ENCODE assay signal across 9 cellular contexts in genomic region chr3:50515565-50516047, GRCh38. TPM values are rescaled to one million over a fixed set of nuclear protein-coding genes. Genes with fewer than 3 reads are reported as not detected.
DNase-seq lines count a peak whose midpoint lies in the region; ATAC-seq and TF ChIP-seq lines count a peak whose summit lies in the region.
"Had no signal": no experiment of that assay in that cellular context is flagged by ENCODE, and none has a peak within 500 bp of the region (broad histone marks: within the 10 kb centered on the region; RNA-seq: fewer than 3 reads in every experiment).

No MANE protein-coding gene starts in this region.

- ATAC-seq in heart right ventricle (peak; percentile 45 to 76 (median 61)), GM18517 (IDR thresholded peaks at IDR 0.05; ENCODE audit: unreplicated experiment) (no peak), HG02571 (IDR thresholded peaks at IDR 0.05; ENCODE audit: unreplicated experiment) (no peak)

- H3K27ac ChIP-seq in Peyer's patch, result peak overlapping the region in 3 of 4 donors; percentile 17 to 60 (median 52)
- H3K27ac ChIP-seq in heart right ventricle, result peak overlapping the region; percentile 10 to 84 (median 66)

- peaks cover 12% of the 10 kb centered on the region for H3K4me1 Mint-ChIP-seq in progenitor cell of endocrine pancreas (ENCODE audit: low read depth)

- no peaks in the 10 kb centered on the region for H3K9me3 Mint-ChIP-seq in progenitor cell of endocrine pancreas (ENCODE audit: low read depth)

- TF ChIP-seq POLR2A in Peyer's patch (IDR thresholded peaks at IDR 0.05), result no peak

- H3K27ac Mint-ChIP-seq in progenitor cell of endocrine pancreas, result no peak overlapping the region

- no peaks in the 10 kb centered on the region for H3K36me3 Mint-ChIP-seq in progenitor cell of endocrine pancreas (ENCODE audit: insufficient read depth)

- H3K9me3 ChIP-seq in Peyer's patch (no peaks in the 10 kb centered on the region), heart right ventricle (no peaks in the 10 kb centered on the region)

- H3K4me3 ChIP-seq in H7 (ENCODE audit: insufficient read depth, low read depth, low read length), result peak overlapping the region; percentile 18; the same call in 1 of the 2 replicates
- H3K4me3 ChIP-seq in Peyer's patch, result peak overlapping the region in 2 of 4 donors; percentile 10 to 11
- H3K4me3 ChIP-seq in heart right ventricle, result peak overlapping the region; percentile 1 to 33 (median 19)
- H3K4me3 ChIP-seq: skin epidermis had no signal

- intact Hi-C loops in heart right ventricle (cut with DNase I), result loop anchor here in 1 of 10 donors (5.0 kb wide), 1 partner anchor 97 kb away; the partner anchor contains the start of gene CISH

- H3K4me3 Mint-ChIP-seq in progenitor cell of endocrine pancreas (ENCODE audit: low read depth), result peak overlapping the region; percentile 29

- peaks cover 0 to 15% (median 2%) of the 10 kb centered on the region in 4 donors for H3K4me1 ChIP-seq in Peyer's patch
- H3K4me1 ChIP-seq in heart right ventricle, result peaks cover 11 to 35% (median 21%) of the 10 kb centered on the region in 9 donors

- 12 to 14% methylated on average over 13 of the region's 13 CpGs for WGBS in heart right ventricle, 2 donors

- H3K27me3 ChIP-seq in H7 (ENCODE audit: control insufficient read depth, insufficient read depth, low read length), result peaks cover 2% of the 10 kb centered on the region; the same call in 1 of the 2 replicates
- no peaks in the 10 kb centered on the region for H3K27me3 ChIP-seq in Peyer's patch
- peaks cover 0 to 3% (median 0%) of the 10 kb centered on the region in 7 donors for H3K27me3 ChIP-seq in heart right ventricle

- DNase-seq in H7 (peak; percentile 88), Peyer's patch (peak in 2 of 3 donors; percentile 58 to 66), heart right ventricle (peak; percentile 50 to 60), progenitor cell of endocrine pancreas (ENCODE audit: low spot score, unreplicated experiment) (no peak), DMS114 treated with DMSO at 0.1 percent for 48 hours (lab: John Stamatoyannopoulos, UW; ENCODE audit: unreplicated experiment) (no peak), NCI-H2196 (lab: John Stamatoyannopoulos, UW; ENCODE audit: unreplicated experiment) (no peak)

- TF ChIP-seq CTCF in Peyer's patch (IDR thresholded peaks at IDR 0.05), result no peak
- TF ChIP-seq CTCF in heart right ventricle (IDR thresholded peaks at IDR 0.05), result no peak
- no peak for TF ChIP-seq CTCF in progenitor cell of endocrine pancreas (IDR thresholded peaks at IDR 0.05; ENCODE audit: unreplicated experiment)

- peaks cover 28% of the 10 kb centered on the region for H3K27me3 Mint-ChIP-seq in progenitor cell of endocrine pancreas

- H3K36me3 ChIP-seq in H7 (replicated peaks; ENCODE audit: control insufficient read depth, insufficient read depth, low read length) (no peaks in the 10 kb centered on the region), Peyer's patch (no peaks in the 10 kb centered on the region), heart right ventricle (no peaks in the 10 kb centered on the region)

RNA-seq across cellular contexts. Expression of gene CACNA2D2, which starts 12.2 kb away (rescaled TPM):
- total RNA-seq in H7 (2014; rRNA removed; shearing (Covaris generic)), result 5.5 and 5.9 TPM in 2 replicates
- 1 to 10 TPM in 3 of 4 donors, under 1 TPM in 1; 0.88 to 5.8 (median 1.2) TPM for total RNA-seq in Peyer's patch
- total RNA-seq in heart right ventricle, result 1 to 10 TPM in 9 of 10 donors, under 1 TPM in 1; 0.95 to 3.9 (median 2.6) TPM
- 1 to 10 TPM in 1 of 2 donors, under 1 TPM in 1; 0.42 to 2.2 TPM for polyA plus RNA-seq in heart right ventricle
- total RNA-seq in progenitor cell of endocrine pancreas, result 5.5 and 6.9 TPM in 2 replicates

RNA-seq across cellular contexts. Expression of gene C3orf18, which starts 51.9 kb away (rescaled TPM):
- 12.5 and 19.3 TPM in 2 replicates for total RNA-seq in H7 (2014; rRNA removed; shearing (Covaris generic))
- total RNA-seq in Peyer's patch (10 to 100 TPM in 1 of 4 donors, 1 to 10 TPM in 2, not detected in 1; 1.1 to 26.4 (median 3.2) TPM), heart right ventricle (10 to 100 TPM; 31.6 to 49.9 (median 43.4) TPM), progenitor cell of endocrine pancreas (12.0 and 12.5 TPM in 2 replicates)
- polyA plus RNA-seq in heart right ventricle, result 10 to 100 TPM; 19.9 to 28.7 TPM

RNA-seq across cellular contexts. Expression of gene HEMK1, which starts 53.7 kb away (rescaled TPM):
- 15.5 and 19.0 TPM in 2 replicates for total RNA-seq in H7 (2014; rRNA removed; shearing (Covaris generic))
- total RNA-seq in Peyer's patch (10 to 100 TPM in 3 of 4 donors, 1 to 10 TPM in 1; 8.6 to 15.3 (median 12.5) TPM), heart right ventricle (10 to 100 TPM; 10.6 to 19.0 (median 14.8) TPM), progenitor cell of endocrine pancreas (23.0 and 23.7 TPM in 2 replicates)
- 10 to 100 TPM; 13.5 to 17.7 TPM for polyA plus RNA-seq in heart right ventricle

Comparison
In these comparisons a context has a peak if more than half of its experiments do, and no peak if none do; other contexts are left out.
1. DNase-seq: peak in H7 (single experiment), Peyer's patch (2 of 3) and heart right ventricle (2 of 2); none in progenitor cell of endocrine pancreas (single experiment), DMS114 treated with DMSO at 0.1 percent for 48 hours (single experiment) and NCI-H2196 (single experiment).
2. ATAC-seq: peak in heart right ventricle (8 of 8); none in GM18517 (single experiment) and HG02571 (single experiment).